Comparison of ENCODE assay signal across 22 cellular contexts in the genomic region with DNA sequence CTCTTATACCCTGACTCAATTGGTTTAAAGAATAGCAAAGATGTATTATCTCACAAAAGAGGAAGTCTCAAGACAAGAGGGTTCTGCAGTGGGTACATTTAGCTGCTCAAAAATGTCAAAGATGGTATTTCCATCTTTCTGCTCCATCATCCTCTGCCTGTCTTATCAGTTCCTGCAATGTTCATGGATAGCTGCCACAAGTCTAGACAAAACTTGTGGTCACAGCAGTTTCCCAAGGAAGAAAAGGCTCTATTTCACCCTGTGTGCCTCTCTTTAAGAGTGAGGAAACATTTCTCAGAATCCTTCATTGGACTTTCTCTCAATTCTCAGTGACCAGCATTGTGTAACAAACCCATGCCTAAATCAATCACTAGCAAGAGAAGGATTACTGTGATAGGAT.
DNase-seq lines count a peak whose midpoint lies in the region; ATAC-seq, FAIRE-seq and TF ChIP-seq lines count a peak whose summit lies in the region.
"Had no signal": no experiment of that assay in that cellular context is flagged by ENCODE, and none has a peak within 500 bp of the region (broad histone marks: within the 10 kb centered on the region; RNA-seq: fewer than 3 reads in every experiment).

No MANE protein-coding gene starts in this region.

- FAIRE-seq in bronchial epithelial cell (lab: Jason Lieb, UNC), result no peak

- H3K9ac ChIP-seq in skeletal muscle satellite cell (ENCODE audit: low read depth, low read length), result no peak overlapping the region
- H3K9ac ChIP-seq: BLaER1 had no signal

- DNase-seq in GF-D8 (lab: John Stamatoyannopoulos, UW) (peak; percentile 41), NOMO-1 treated with DMSO at 0.1 percent for 48 hours (lab: John Stamatoyannopoulos, UW; ENCODE audit: unreplicated experiment) (peak; percentile 33), bronchial epithelial cell (ENCODE audit: low read depth) (peak; percentile 13), 8988T (no peak)
- no peak for DNase-seq in effector CD4-positive, alpha-beta T cell
- DNase-seq: activated CD4-positive, alpha-beta T cell treated with anti-CD3 and anti-CD28 coated beads, Interleukin-2, amount 10 ng/mL, durations not matched to agents 7 days and 5 days; activated CD8-positive, alpha-beta memory T cell treated with anti-CD3 and anti-CD28 coated beads, Interleukin-2, amount 50 U/mL, for 4 hours; activated naive CD8-positive, alpha-beta T cell treated with anti-CD3 and anti-CD28 coated beads, Interleukin-2, amount 10 ng/mL, durations not matched to agents 7 days and 5 days; H9; heart left ventricle; NCI-H1092 treated with DMSO at 0.1 percent for 48 hours; nephron progenitor cell; Right ventricle myocardium superior; spleen; stimulated activated CD4-positive, alpha-beta T cell treated with anti-CD3 and anti-CD28 coated beads, Interleukin-4, amount 100 ng/mL, for 4 hours; stomach; T-cell; upper lobe of right lung had no signal

- H3K36me3 ChIP-seq in bronchial epithelial cell (ENCODE audit: control insufficient read depth, insufficient read depth, low read length), result no peaks in the 10 kb centered on the region
- no peaks in the 10 kb centered on the region for H3K36me3 ChIP-seq in skeletal muscle satellite cell (ENCODE audit: insufficient read depth, low read length)
- H3K36me3 ChIP-seq: BLaER1, heart left ventricle, prostate gland, spleen, stomach, upper lobe of right lung had no signal

- H3K9me3 ChIP-seq in skeletal muscle satellite cell (replicated peaks; ENCODE audit: low read length), result no peaks in the 10 kb centered on the region
- H3K9me3 ChIP-seq: prostate gland, upper lobe of right lung had no signal

- H3K27me3 ChIP-seq in bronchial epithelial cell (ENCODE audit: control insufficient read depth, insufficient read depth, low read length) (no peaks in the 10 kb centered on the region), skeletal muscle satellite cell (ENCODE audit: control insufficient read depth, insufficient read depth, low read length) (no peaks in the 10 kb centered on the region)
- H3K27me3 ChIP-seq: BLaER1, heart left ventricle, spleen, stomach, upper lobe of right lung had no signal

- ATAC-seq in GM18907 (IDR thresholded peaks at IDR 0.05; ENCODE audit: unreplicated experiment), result no peak
- ATAC-seq: T-cell, upper lobe of right lung had no signal

- peak overlapping the region; percentile 10 for H3K4me2 ChIP-seq in skeletal muscle satellite cell (ENCODE audit: low read length)
- H3K4me2 ChIP-seq: BLaER1 had no signal

- no peaks in the 10 kb centered on the region for H3K4me1 ChIP-seq in skeletal muscle satellite cell (ENCODE audit: control insufficient read depth, insufficient read depth, low read length)
- H3K4me1 ChIP-seq: BLaER1, heart left ventricle, prostate gland, spleen, stomach, upper lobe of right lung had no signal

- H3K4me3 ChIP-seq in bronchial epithelial cell (ENCODE audit: low read depth, low read length), result no peak overlapping the region
- no peak overlapping the region for H3K4me3 ChIP-seq in skeletal muscle satellite cell (ENCODE audit: low read length)
- H3K4me3 ChIP-seq: BLaER1, heart left ventricle, prostate gland, spleen, stomach, upper lobe of right lung had no signal

- TF ChIP-seq CTCF in bronchial epithelial cell (IDR thresholded peaks at IDR 0.05; ENCODE audit: insufficient read depth, low read length, severe bottlenecking), result no peak

Comparison
In these comparisons a context has a peak if more than half of its experiments do, and no peak if none do; other contexts are left out.
1. DNase-seq: peak in GF-D8 (single experiment), NOMO-1 treated with DMSO at 0.1 percent for 48 hours (single experiment) and bronchial epithelial cell (single experiment); none in effector CD4-positive, alpha-beta T cell (single experiment) and 8988T (single experiment).